In genomic region chr18:9079863-9080528, GRCh38 we compare ENCODE assay signal across 18 cellular contexts. TPM values are rescaled to one million over a fixed set of nuclear protein-coding genes. Genes with fewer than 3 reads are reported as not detected.
DNase-seq lines count a peak whose midpoint lies in the region; ATAC-seq and TF ChIP-seq lines count a peak whose summit lies in the region.
"Had no signal": no experiment of that assay in that cellular context is flagged by ENCODE, and none has a peak within 500 bp of the region (broad histone marks: within the 10 kb centered on the region; RNA-seq: fewer than 3 reads in every experiment).

No MANE protein-coding gene starts in this region.

- ATAC-seq in activated CD8-positive, alpha-beta memory T cell treated with anti-CD3 and anti-CD28 coated beads, Interleukin-2, amount 10 ng/mL, durations not matched to agents 7 days and 5 days = no peak
- ATAC-seq in activated CD8-positive, alpha-beta T cell treated with anti-CD3 and anti-CD28 coated beads, Interleukin-2, amount 10 ng/mL, durations not matched to agents 7 days and 5 days = no peak
- ATAC-seq in GM18858 (IDR thresholded peaks at IDR 0.05; ENCODE audit: unreplicated experiment) = no peak
- ATAC-seq: A549; effector memory CD8-positive, alpha-beta T cell had no signal

- intact Hi-C loops in lower leg skin (cut with DNase I; ENCODE audit: low total_unique reads) = loop anchor here (10.0 kb wide), 1 partner anchor 65 kb away; no protein-coding TSS in a partner anchor

- TF ChIP-seq CTCF in lower leg skin (IDR thresholded peaks at IDR 0.05) = no peak

- POLR2A ChIA-PET in activated CD8-positive, alpha-beta T cell treated with anti-CD3 and anti-CD28 coated beads, Interleukin-2, amount 10 ng/mL, durations not matched to agents 7 days and 5 days (lab: Charles Lee) = interaction anchor here (0.8 to 4.5 kb wide), 3 partner anchors 10 to 30 kb away, joined by 4 to 128 read pairs (median 6); partner anchors contain the start of gene NDUFV2

- DNase-seq in activated CD8-positive, alpha-beta memory T cell treated with anti-CD3 and anti-CD28 coated beads, Interleukin-2, amount 10 ng/mL, durations not matched to agents 7 days and 5 days = no peak
- no peak for DNase-seq in activated CD8-positive, alpha-beta memory T cell treated with anti-CD3 and anti-CD28 coated beads, Interleukin-2, amount 50 U/mL, for 4 hours
- DNase-seq in activated CD8-positive, alpha-beta T cell treated with anti-CD3 and anti-CD28 coated beads, Interleukin-2, amount 10 ng/mL, durations not matched to agents 7 days and 5 days = no peak
- DNase-seq in hippocampal formation (lab: John Stamatoyannopoulos, UW) (peak; percentile 20 to 31), lower leg skin (ENCODE audit: low spot score in 2 of 2) (no peak), NCI-H2029 treated with DMSO at 0.1 percent for 48 hours (lab: John Stamatoyannopoulos, UW) (no peak)
- DNase-seq in stimulated activated CD8-positive, alpha-beta memory T cell treated with anti-CD3 and anti-CD28 coated beads, Interleukin-4, amount 100 ng/mL, for 48 hours = peak; percentile 18
- DNase-seq: activated CD4-positive, alpha-beta T cell treated with anti-CD3 and anti-CD28 coated beads for 1 hour; COR-L47; effector memory CD8-positive, alpha-beta T cell; immature natural killer cell; KBM-7; NCI-H524; SW 1271 had no signal

- H3K4me3 Mint-ChIP-seq in activated CD8-positive, alpha-beta memory T cell treated with anti-CD3 and anti-CD28 coated beads, Interleukin-2, amount 10 ng/mL, durations not matched to agents 7 days and 5 days = no peak overlapping the region
- no peak overlapping the region for H3K4me3 Mint-ChIP-seq in activated CD8-positive, alpha-beta T cell treated with anti-CD3 and anti-CD28 coated beads, Interleukin-2, amount 10 ng/mL, durations not matched to agents 7 days and 5 days
- H3K4me3 Mint-ChIP-seq: effector memory CD8-positive, alpha-beta T cell; immature natural killer cell; mesothelial cell of epicardium had no signal

- no peaks in the 10 kb centered on the region for H3K9me3 Mint-ChIP-seq in activated CD8-positive, alpha-beta memory T cell treated with anti-CD3 and anti-CD28 coated beads, Interleukin-2, amount 10 ng/mL, durations not matched to agents 7 days and 5 days (ENCODE audit: low read depth)
- no peaks in the 10 kb centered on the region for H3K9me3 Mint-ChIP-seq in activated CD8-positive, alpha-beta T cell treated with anti-CD3 and anti-CD28 coated beads, Interleukin-2, amount 10 ng/mL, durations not matched to agents 7 days and 5 days (ENCODE audit: insufficient read depth)
- H3K9me3 Mint-ChIP-seq: effector memory CD8-positive, alpha-beta T cell; immature natural killer cell; mesothelial cell of epicardium had no signal

- WGBS in lower leg skin, 2 donors = 58 to 63% methylated on average over 5 of the region's 5 CpGs

- peaks cover 28% of the 10 kb centered on the region for H3K36me3 Mint-ChIP-seq in activated CD8-positive, alpha-beta memory T cell treated with anti-CD3 and anti-CD28 coated beads, Interleukin-2, amount 10 ng/mL, durations not matched to agents 7 days and 5 days
- peaks cover 18% of the 10 kb centered on the region for H3K36me3 Mint-ChIP-seq in activated CD8-positive, alpha-beta T cell treated with anti-CD3 and anti-CD28 coated beads, Interleukin-2, amount 10 ng/mL, durations not matched to agents 7 days and 5 days (ENCODE audit: low read depth)
- H3K36me3 Mint-ChIP-seq: immature natural killer cell, mesothelial cell of epicardium had no signal

- H3K4me1 Mint-ChIP-seq in activated CD8-positive, alpha-beta memory T cell treated with anti-CD3 and anti-CD28 coated beads, Interleukin-2, amount 10 ng/mL, durations not matched to agents 7 days and 5 days = peaks cover 61% of the 10 kb centered on the region
- H3K4me1 Mint-ChIP-seq in activated CD8-positive, alpha-beta T cell treated with anti-CD3 and anti-CD28 coated beads, Interleukin-2, amount 10 ng/mL, durations not matched to agents 7 days and 5 days (ENCODE audit: low read depth) = peaks cover 47% of the 10 kb centered on the region
- H3K4me1 Mint-ChIP-seq: mesothelial cell of epicardium had no signal

- H3K4me3 ChIP-seq in lower leg skin (ENCODE audit: low read depth, poor library complexity, severe bottlenecking) = no peak overlapping the region
- H3K4me3 ChIP-seq: A549 had no signal

- no peaks in the 10 kb centered on the region for H3K27me3 Mint-ChIP-seq in activated CD8-positive, alpha-beta memory T cell treated with anti-CD3 and anti-CD28 coated beads, Interleukin-2, amount 10 ng/mL, durations not matched to agents 7 days and 5 days
- no peaks in the 10 kb centered on the region for H3K27me3 Mint-ChIP-seq in activated CD8-positive, alpha-beta T cell treated with anti-CD3 and anti-CD28 coated beads, Interleukin-2, amount 10 ng/mL, durations not matched to agents 7 days and 5 days (ENCODE audit: low read depth)
- H3K27me3 Mint-ChIP-seq: effector memory CD8-positive, alpha-beta T cell had no signal

- CTCF ChIA-PET in activated CD8-positive, alpha-beta memory T cell treated with anti-CD3 and anti-CD28 coated beads, Interleukin-2, amount 10 ng/mL, durations not matched to agents 7 days and 5 days (lab: Charles Lee) = interaction anchor here (0.8 to 1.1 kb wide), 2 partner anchors 30 to 68 kb away, joined by 3 to 4 read pairs; no protein-coding TSS in a partner anchor
- CTCF ChIA-PET in activated CD8-positive, alpha-beta T cell treated with anti-CD3 and anti-CD28 coated beads, Interleukin-2, amount 10 ng/mL, durations not matched to agents 7 days and 5 days (lab: Charles Lee) = interaction anchor here (3.3 kb wide), 1 partner anchor 23 kb away, joined by 26 read pairs; the partner anchor contains the start of gene NDUFV2

- peak overlapping the region; percentile 34 for H3K27ac Mint-ChIP-seq in activated CD8-positive, alpha-beta memory T cell treated with anti-CD3 and anti-CD28 coated beads, Interleukin-2, amount 10 ng/mL, durations not matched to agents 7 days and 5 days
- peak overlapping the region; percentile 9 for H3K27ac Mint-ChIP-seq in activated CD8-positive, alpha-beta T cell treated with anti-CD3 and anti-CD28 coated beads, Interleukin-2, amount 10 ng/mL, durations not matched to agents 7 days and 5 days
- H3K27ac Mint-ChIP-seq: effector memory CD8-positive, alpha-beta T cell; immature natural killer cell; mesothelial cell of epicardium; progenitor cell of endocrine pancreas had no signal

- no peak for TF ChIP-seq POLR2A in lower leg skin (IDR thresholded peaks at IDR 0.05)

RNA-seq across cellular contexts. Expression of gene NDUFV2, which starts 22.5 kb away (rescaled TPM):
- total RNA-seq in activated CD8-positive, alpha-beta memory T cell treated with anti-CD3 and anti-CD28 coated beads, Interleukin-2, amount 10 ng/mL, durations not matched to agents 7 days and 5 days = 100 to 1,000 TPM; 222 to 302 TPM
- total RNA-seq in activated CD8-positive, alpha-beta T cell treated with anti-CD3 and anti-CD28 coated beads, Interleukin-2, amount 10 ng/mL, durations not matched to agents 7 days and 5 days = 100 to 1,000 TPM; 200 to 206 TPM
- 100 to 1,000 TPM in 3 of 4 donors, 10 to 100 TPM in 1; 84.9 to 111 (median 108) TPM for total RNA-seq in lower leg skin

RNA-seq across cellular contexts. Expression of gene ANKRD12, which starts 56.6 kb away (rescaled TPM):
- 10 to 100 TPM; 67.5 to 76.9 TPM for total RNA-seq in activated CD8-positive, alpha-beta memory T cell treated with anti-CD3 and anti-CD28 coated beads, Interleukin-2, amount 10 ng/mL, durations not matched to agents 7 days and 5 days
- 10 to 100 TPM; 60.8 to 68.9 TPM for total RNA-seq in activated CD8-positive, alpha-beta T cell treated with anti-CD3 and anti-CD28 coated beads, Interleukin-2, amount 10 ng/mL, durations not matched to agents 7 days and 5 days
- 10 to 100 TPM; 49.8 to 68.4 (median 54.1) TPM for total RNA-seq in lower leg skin

Comparison
In these comparisons a context has a peak if more than half of its experiments do, and no peak if none do; other contexts are left out.
1. DNase-seq: peak in hippocampal formation (2 of 2) and stimulated activated CD8-positive, alpha-beta memory T cell treated with anti-CD3 and anti-CD28 coated beads, Interleukin-4, amount 100 ng/mL, for 48 hours (single experiment); none in activated CD8-positive, alpha-beta memory T cell treated with anti-CD3 and anti-CD28 coated beads, Interleukin-2, amount 10 ng/mL, durations not matched to agents 7 days and 5 days (single experiment), activated CD8-positive, alpha-beta memory T cell treated with anti-CD3 and anti-CD28 coated beads, Interleukin-2, amount 50 U/mL, for 4 hours (single experiment), activated CD8-positive, alpha-beta T cell treated with anti-CD3 and anti-CD28 coated beads, Interleukin-2, amount 10 ng/mL, durations not matched to agents 7 days and 5 days (single experiment), lower leg skin (0 of 2) and NCI-H2029 treated with DMSO at 0.1 percent for 48 hours (single experiment).